17 cellular contexts compared by ENCODE assay signal in the genomic region with DNA sequence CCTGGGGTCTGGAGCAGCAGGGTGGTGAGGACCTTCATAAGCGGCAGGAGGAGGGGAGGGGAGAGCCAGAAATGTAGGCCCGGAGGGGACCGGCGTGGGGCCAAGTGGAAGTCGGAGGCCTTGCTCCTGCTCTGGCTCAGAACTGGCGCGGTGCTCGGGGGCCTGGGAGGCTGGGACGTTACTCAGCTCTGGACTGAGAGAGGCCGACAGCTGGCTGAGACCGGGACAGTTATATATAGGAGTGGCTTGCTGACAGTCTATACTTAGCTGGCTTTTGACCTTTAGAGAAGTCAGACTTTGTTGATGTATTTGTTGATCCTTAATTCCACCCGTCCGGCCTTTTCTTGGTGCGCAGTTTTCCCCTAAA. TPM values are rescaled to one million over a fixed set of nuclear protein-coding genes. Genes with fewer than 3 reads are reported as not detected.
DNase-seq lines count a peak whose midpoint lies in the region; FAIRE-seq and TF ChIP-seq lines count a peak whose summit lies in the region.
"Had no signal": no experiment of that assay in that cellular context is flagged by ENCODE, and none has a peak within 500 bp of the region (broad histone marks: within the 10 kb centered on the region; RNA-seq: fewer than 3 reads in every experiment).

No MANE protein-coding gene starts in this region.

- no peak for TF ChIP-seq POLR2A in spleen (IDR thresholded peaks at IDR 0.05)

- 71 to 88% (median 79%) methylated on average over 14 of the region's 14 CpGs for WGBS in spleen, 5 donors

- BruUV-seq in A673 (replicated peaks; lab: Mats Ljungman, UMichigan): no TSS peak

- H3K4me3 ChIP-seq in adipocyte (ENCODE audit: low read length): no peak overlapping the region
- no peak overlapping the region for H3K4me3 ChIP-seq in cardiac muscle cell
- H3K4me3 ChIP-seq in muscle layer of duodenum (ENCODE audit: low read depth in 1 of 2, low read length in 2 of 2): no peak overlapping the region
- H3K4me3 ChIP-seq in spleen: no peak overlapping the region
- H3K4me3 ChIP-seq in A673 (ENCODE audit: low read depth, low read length, poor library complexity, severe bottlenecking): no peak overlapping the region
- H3K4me3 ChIP-seq in kidney (ENCODE audit: low read length in 2 of 2): no peak overlapping the region

- H3K4me1 ChIP-seq in adipocyte (ENCODE audit: control insufficient read depth, insufficient read depth, low read length) (peaks cover 27% of the 10 kb centered on the region), cardiac muscle cell (ENCODE audit: low read depth) (peaks cover 38% of the 10 kb centered on the region), muscle layer of duodenum (ENCODE audit: control insufficient read depth in 1 of 2, insufficient read depth in 2 of 2, low read length in 2 of 2) (peaks cover 14 to 54% of the 10 kb centered on the region in 2 donors), spleen (peaks cover 0 to 25% (median 2%) of the 10 kb centered on the region in 6 donors), A673 (ENCODE audit: insufficient read depth, low read length, poor library complexity, severe bottlenecking) (peaks cover 6% of the 10 kb centered on the region), kidney (ENCODE audit: control insufficient read depth in 1 of 2, insufficient read depth in 1 of 2, low read depth in 1 of 2, low read length in 2 of 2) (peaks cover 5 to 8% of the 10 kb centered on the region in 2 donors)

- H3K36me3 ChIP-seq in adipocyte (ENCODE audit: control insufficient read depth, insufficient read depth, low read length, severe bottlenecking) (peaks cover 45% of the 10 kb centered on the region), cardiac muscle cell (peaks cover 4% of the 10 kb centered on the region), muscle layer of duodenum (ENCODE audit: control insufficient read depth in 1 of 2, insufficient read depth in 2 of 2, low read length in 2 of 2) (peaks cover 25 to 35% of the 10 kb centered on the region in 2 donors), spleen (peaks cover 0 to 18% (median 0%) of the 10 kb centered on the region in 6 donors), A673 (ENCODE audit: insufficient read depth, low read length, poor library complexity, severe bottlenecking) (no peaks in the 10 kb centered on the region), kidney (ENCODE audit: control insufficient read depth in 1 of 2, insufficient read depth in 2 of 2, low read length in 2 of 2) (peaks cover 5 to 15% of the 10 kb centered on the region in 2 donors)

- H3K27me3 ChIP-seq in adipocyte (replicated peaks; ENCODE audit: control insufficient read depth, insufficient read depth, low read length) (no peaks in the 10 kb centered on the region), cardiac muscle cell (no peaks in the 10 kb centered on the region), muscle layer of duodenum (ENCODE audit: low read depth, low read length) (no peaks in the 10 kb centered on the region), spleen (replicated peaks in 1 of 7) (peaks cover 0 to 39% (median 0%) of the 10 kb centered on the region in 7 donors), A673 (replicated peaks; ENCODE audit: insufficient read depth, low read depth, low read length, poor library complexity) (no peaks in the 10 kb centered on the region)

- DNase-seq in adipocyte (ENCODE audit: low read depth) (no peak), cardiac muscle cell (ENCODE audit: low read depth in 1 of 2, low spot score in 1 of 2) (peak in 1 of 2 donors; percentile 74), spleen (peak; percentile 76), A673 (ENCODE audit: low spot score) (no peak), RWPE1 (ENCODE audit: low spot score) (no peak), mucosa of gallbladder (ENCODE audit: low spot score) (no peak), kidney (no peak)
- DNase-seq: activated CD4-positive, alpha-beta T cell treated with anti-CD3 and anti-CD28 coated beads, Interleukin-2, amount 50 U/mL, for 4 hours; activated naive CD4-positive, alpha-beta T cell treated with anti-CD3 and anti-CD28 coated beads, Interleukin-2, amount 50 U/mL, for 16 hours; activated T-cell treated with anti-CD3 and anti-CD28 coated beads, Interleukin-2, amount 50 U/mL, for 4 hours; hypothalamus; naive B cell; NCI-H187 treated with DMSO at 0.1 percent for 48 hours; NCI-H446 treated with DMSO at 0.1 percent for 48 hours; T-cell had no signal

- H3K9me3 ChIP-seq in adipocyte (ENCODE audit: control insufficient read depth, low read length) (no peaks in the 10 kb centered on the region), cardiac muscle cell (ENCODE audit: low read depth) (no peaks in the 10 kb centered on the region), muscle layer of duodenum (ENCODE audit: control insufficient read depth in 1 of 2, low read length in 2 of 2) (no peaks in the 10 kb centered on the region), spleen (no peaks in the 10 kb centered on the region), A673 (ENCODE audit: low read depth, low read length, poor library complexity, severe bottlenecking) (no peaks in the 10 kb centered on the region), kidney (ENCODE audit: control insufficient read depth in 1 of 2, low read length in 2 of 2) (no peaks in the 10 kb centered on the region)

- peak overlapping the region; percentile 90 for H3K27ac ChIP-seq in cardiac muscle cell
- peak overlapping the region; percentile 13 for H3K27ac ChIP-seq in muscle layer of duodenum (ENCODE audit: low read length)
- peak overlapping the region in 4 of 8 donors; percentile 14 to 35 (median 24) for H3K27ac ChIP-seq in spleen
- no peak overlapping the region for H3K27ac ChIP-seq in A673 (ENCODE audit: low read depth, low read length, poor library complexity, severe bottlenecking)
- H3K27ac ChIP-seq in RWPE1: no peak overlapping the region
- H3K27ac ChIP-seq in kidney (ENCODE audit: low read depth in 2 of 2, low read length in 2 of 2): no peak overlapping the region

- no peak for FAIRE-seq in kidney (lab: Jason Lieb, UNC)
- FAIRE-seq: bronchial epithelial cell had no signal

- TF ChIP-seq CTCF in cardiac muscle cell (IDR thresholded peaks at IDR 0.05; ENCODE audit: low read depth, low read length) (no peak), spleen (IDR thresholded peaks at IDR 0.05 in 8 of 11, conservative IDR thresholded peaks at IDR 0.05 in 3 of 11) (no peak), A673 (conservative IDR thresholded peaks at IDR 0.05; ENCODE audit: low read depth, low read length) (no peak), RWPE1 (conservative IDR thresholded peaks at IDR 0.05; ENCODE audit: low read depth) (no peak), kidney (IDR thresholded peaks at IDR 0.05; ENCODE audit: borderline replicate concordance, extremely low read depth, insufficient read depth) (no peak)

- CTCF ChIA-PET in A673 (lab: Charles Lee) (no interaction called here), RWPE1 (lab: Yijun Ruan, JAX) (no interaction called here)

- intact Hi-C loops in spleen (cut with DNase I; ENCODE audit: low total_unique reads) (loop anchor here (5.0 kb wide), 1 partner anchor 838 kb away; no protein-coding TSS in a partner anchor), A673 (cut with micrococcal nuclease; ENCODE audit: unreplicated experiment) (loop anchor here (5.0 kb wide), 1 partner anchor 1033 kb away; no protein-coding TSS in a partner anchor), kidney (cut with DNase I) (loop anchor here (5.0 kb wide), 1 partner anchor 1033 kb away; no protein-coding TSS in a partner anchor)

- H3K9ac ChIP-seq in adipocyte (ENCODE audit: low read length) (peak overlapping the region; percentile 12), kidney (ENCODE audit: low read length in 2 of 2) (no peak overlapping the region)

- POLR2A ChIA-PET in A673 (lab: Charles Lee; ENCODE audit: low non-redundant PET) (no interaction called here), RWPE1 (lab: Yijun Ruan, JAX; ENCODE audit: low non-redundant PET) (no interaction called here)

RNA-seq across cellular contexts. Expression of a gene that starts 15.7 kb away (rescaled TPM):
- total RNA-seq in cardiac muscle cell: 132 and 229 TPM in 2 replicates
- 28.0 and 35.2 TPM in 2 replicates for polyA plus RNA-seq in cardiac muscle cell
- 100 to 1,000 TPM in 1 of 7 donors, 10 to 100 TPM in 6; 23.4 to 114 (median 34.5) TPM for total RNA-seq in spleen
- 10 to 100 TPM in 2 of 3 donors, 1 to 10 TPM in 1; 5.0 to 18.1 (median 15.6) TPM for polyA plus RNA-seq in spleen
- total RNA-seq in A673 (2021): 5.4 and 7.1 TPM in 2 replicates
- 246 TPM for total RNA-seq in mucosa of gallbladder
- total RNA-seq in kidney: 572 TPM
- 362 TPM for polyA plus RNA-seq in kidney (ENCODE audit: insufficient read depth, low read depth, low replicate concordance)

RNA-seq across cellular contexts. Expression of a gene that starts 46.4 kb away (rescaled TPM):
- total RNA-seq in cardiac muscle cell (402 and 451 TPM in 2 replicates), spleen (100 to 1,000 TPM; 140 to 334 (median 277) TPM), A673 (2021) (614 and 767 TPM in 2 replicates), mucosa of gallbladder (27.7 TPM), kidney (53.7 TPM)
- polyA plus RNA-seq in cardiac muscle cell (476 and 569 TPM in 2 replicates), spleen (100 to 1,000 TPM in 2 of 3 donors, 10 to 100 TPM in 1; 61.3 to 162 (median 142) TPM), kidney (ENCODE audit: insufficient read depth, low read depth, low replicate concordance) (369 TPM)

Comparison
In these comparisons a context has a peak if more than half of its experiments do, and no peak if none do; other contexts are left out.
1. H3K27ac ChIP-seq: peak in cardiac muscle cell (single experiment) and muscle layer of duodenum (single experiment); none in A673 (single experiment), RWPE1 (single experiment) and kidney (0 of 2).